Comparison of ENCODE assay signal across 9 cellular contexts in genomic region chr5:122492675-122493074, GRCh38.
A peak's percentile ranks its signal among the peaks of the same experiment; 100 is the strongest.
DNase-seq lines count a peak whose midpoint lies in the region; ATAC-seq, FAIRE-seq and TF ChIP-seq lines count a peak whose summit lies in the region.
"Had no signal": no experiment of that assay in that cellular context is flagged by ENCODE, and none has a peak within 500 bp of the region (broad histone marks: within the 10 kb centered on the region; RNA-seq: fewer than 3 reads in every experiment).

No MANE protein-coding gene starts in this region.

- DNase-seq in GM12865 (ENCODE audit: low read depth) (peak; percentile 24), WERI-Rb-1 (no peak), midbrain (lab: John Stamatoyannopoulos, UW) (peak; percentile 5), pons (ENCODE audit: low spot score) (no peak), GM12892 (ENCODE audit: insufficient read length) (no peak)

- peak; percentile 31; the same call in 1 of the 2 replicates for TF ChIP-seq RAD21 in Ishikawa (IDR thresholded peaks at IDR 0.05; ENCODE audit: low read depth)

- H3K27me3 ChIP-seq in WERI-Rb-1 (ENCODE audit: insufficient read depth, low read depth, severe bottlenecking), result no peaks in the 10 kb centered on the region

- peak; percentile 16 for TF ChIP-seq CTCF in GM12865 (IDR thresholded peaks at IDR 0.05; ENCODE audit: insufficient read depth, low read depth, low read length, missing control alignments)
- TF ChIP-seq CTCF in WERI-Rb-1 (IDR thresholded peaks at IDR 0.05; ENCODE audit: low read depth, low read length), result peak; percentile 37; the same call in 1 of the 2 replicates

- TF ChIP-seq EP300 in Ishikawa (IDR thresholded peaks at IDR 0.05; ENCODE audit: borderline replicate concordance), result no peak

- no peak overlapping the region for H3K27ac ChIP-seq in WERI-Rb-1
- H3K27ac ChIP-seq: VCaP had no signal

- FAIRE-seq in GM12892 (lab: Jason Lieb, UNC), result no peak

- ATAC-seq in HG03045 (IDR thresholded peaks at IDR 0.05; ENCODE audit: unreplicated experiment) (no peak), HG03097 (IDR thresholded peaks at IDR 0.05; ENCODE audit: low FRiP score, unreplicated experiment) (no peak)

- H3K36me3 ChIP-seq in WERI-Rb-1, result no peaks in the 10 kb centered on the region

- H3K9me3 ChIP-seq in WERI-Rb-1 (ENCODE audit: severe bottlenecking), result no peaks in the 10 kb centered on the region

- TF ChIP-seq POLR2A in GM12892 (IDR thresholded peaks at IDR 0.05; ENCODE audit: low read depth, low read length), result no peak

- H3K4me3 ChIP-seq in GM12865 (ENCODE audit: low read depth, low read length) (no peak overlapping the region), WERI-Rb-1 (ENCODE audit: low read depth, low read length) (no peak overlapping the region)

TF ChIP-seq in Ishikawa, 13 proteins besides CTCF, POLR2A, EP300 and RAD21:
- TF ChIP-seq NFIC (IDR thresholded peaks at IDR 0.05), result no peak
- TF ChIP-seq REST (IDR thresholded peaks at IDR 0.05; ENCODE audit: low read depth), result no peak
- TF ChIP-seq TAF1 (IDR thresholded peaks at IDR 0.05; ENCODE audit: low read depth), result no peak
- no peak for TF ChIP-seq ZBTB7A (IDR thresholded peaks at IDR 0.05; ENCODE audit: low read depth)
- no peak for TF ChIP-seq FOXM1 (IDR thresholded peaks at IDR 0.05; ENCODE audit: borderline replicate concordance, low read depth)
- TF ChIP-seq TCF12 (IDR thresholded peaks at IDR 0.05; ENCODE audit: low read depth), result no peak
- TF ChIP-seq CREB1 (IDR thresholded peaks at IDR 0.05; ENCODE audit: low read depth), result no peak
- no peak for TF ChIP-seq YY1 (IDR thresholded peaks at IDR 0.05; ENCODE audit: low read depth)
- no peak for TF ChIP-seq TEAD4 (IDR thresholded peaks at IDR 0.05)
- TF ChIP-seq CEBPB (IDR thresholded peaks at IDR 0.05), result no peak
TF ChIP-seq in Ishikawa: peak in this region for 0.

Comparison
In these comparisons a context has a peak if more than half of its experiments do, and no peak if none do; other contexts are left out.
1. DNase-seq: peak in GM12865 (single experiment) and midbrain (single experiment); none in WERI-Rb-1 (single experiment), pons (single experiment) and GM12892 (single experiment).